ENCODE assay signal across 1 cellular context in the genomic region with DNA sequence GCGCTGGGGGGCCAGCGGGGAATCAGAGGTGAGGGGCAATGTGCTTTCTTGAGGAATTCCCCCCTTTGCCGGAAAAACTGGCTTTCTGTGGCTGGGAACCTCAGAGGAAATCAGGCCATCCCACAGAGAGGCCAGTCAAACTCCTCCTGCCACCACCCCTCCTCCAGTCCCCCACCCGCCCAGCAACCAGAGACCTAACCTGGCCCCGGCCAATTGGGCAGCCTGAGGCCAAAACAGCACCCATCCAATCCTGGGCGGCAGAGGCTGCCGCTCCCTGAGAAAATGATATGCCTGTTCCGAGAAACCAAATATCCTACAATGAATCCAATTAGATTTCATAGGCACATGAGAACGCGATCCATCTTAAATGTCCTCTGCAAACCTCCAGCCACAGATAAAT.
TF ChIP-seq lines count a peak whose summit lies in the region.

No MANE protein-coding gene starts in this region.

TF ChIP-seq in SK-N-SH treated with all-trans-retinoic acid at 6 μM for 48 hours, 23 proteins besides CTCF, POLR2A, EP300 and RAD21 (continued from another document):
- TF ChIP-seq GLIS3 (CRISPR knock-in tag; IDR thresholded peaks at IDR 0.05) (no peak), TCF4 (CRISPR knock-in tag; IDR thresholded peaks at IDR 0.05; ENCODE audit: borderline replicate concordance) (no peak), ISL1 (CRISPR knock-in tag; IDR thresholded peaks at IDR 0.05) (no peak), ZC3H10 (CRISPR knock-in tag; IDR thresholded peaks at IDR 0.05) (no peak), RARB (CRISPR knock-in tag; IDR thresholded peaks at IDR 0.05) (no peak), OSR1 (CRISPR knock-in tag; IDR thresholded peaks at IDR 0.05) (no peak)
